Comparison of ENCODE assay signal across 15 cellular contexts in genomic region chr13:79830945-79831344, GRCh38.
DNase-seq lines count a peak whose midpoint lies in the region; ATAC-seq and TF ChIP-seq lines count a peak whose summit lies in the region.
"Had no signal": no experiment of that assay in that cellular context is flagged by ENCODE, and none has a peak within 500 bp of the region (broad histone marks: within the 10 kb centered on the region; RNA-seq: fewer than 3 reads in every experiment).

No MANE protein-coding gene starts in this region.

- H3K4me1 Mint-ChIP-seq in neural progenitor cell: peaks cover 25% of the 10 kb centered on the region
- H3K4me1 Mint-ChIP-seq: CD4-positive, alpha-beta memory T cell had no signal

- no peak overlapping the region for H3K4me3 Mint-ChIP-seq in neural progenitor cell
- H3K4me3 Mint-ChIP-seq: CD4-positive, alpha-beta memory T cell; GM23338; H9 had no signal

- H3K36me3 Mint-ChIP-seq in neural progenitor cell: peaks cover 6% of the 10 kb centered on the region
- H3K36me3 Mint-ChIP-seq: CD4-positive, alpha-beta memory T cell had no signal

- no peak for ATAC-seq in GM19395 (IDR thresholded peaks at IDR 0.05; ENCODE audit: unreplicated experiment)
- ATAC-seq: GM23338, HCT116 had no signal

- TF ChIP-seq CTCF in neural progenitor cell (IDR thresholded peaks at IDR 0.05) (no peak), GM13977 (IDR thresholded peaks at IDR 0.05; ENCODE audit: extremely low read depth, insufficient read depth, missing control alignments) (no peak)

- peak overlapping the region; percentile 64 for H3K27ac Mint-ChIP-seq in neural progenitor cell
- H3K27ac Mint-ChIP-seq: CD4-positive, alpha-beta memory T cell; GM23338; H9 had no signal

- H3K9me3 ChIP-seq in neural progenitor cell (ENCODE audit: low read depth): no peaks in the 10 kb centered on the region

- no peaks in the 10 kb centered on the region for H3K79me2 ChIP-seq in neural progenitor cell (ENCODE audit: low read depth)

- peaks cover 9% of the 10 kb centered on the region for H3K27me3 Mint-ChIP-seq in neural progenitor cell (ENCODE audit: insufficient read depth, low read depth)
- H3K27me3 Mint-ChIP-seq: CD4-positive, alpha-beta memory T cell had no signal

- H3K9me3 Mint-ChIP-seq in neural progenitor cell: peaks cover 20% of the 10 kb centered on the region
- H3K9me3 Mint-ChIP-seq: H9 had no signal

- no peaks in the 10 kb centered on the region for H4K20me1 ChIP-seq in neural progenitor cell (ENCODE audit: low read depth)

- in situ Hi-C loops in GM13977 (cut with MboI; ENCODE audit: low pct_unique_long_range_greater_than_20kb, low sequenced_read_pairs, unreplicated experiment): no loop called here

- H3K4me2 ChIP-seq in neural progenitor cell: no peak overlapping the region
- H3K4me2 ChIP-seq: GM23338 had no signal

- H3K4me1 ChIP-seq in neural progenitor cell: peaks cover 9% of the 10 kb centered on the region

- no peak overlapping the region for H3K27ac ChIP-seq in neural progenitor cell

- no peak overlapping the region for H2AFZ ChIP-seq in neural progenitor cell (replicated peaks)
- H2AFZ ChIP-seq: GM23338 had no signal

- H3K27me3 ChIP-seq in neural progenitor cell: no peaks in the 10 kb centered on the region

- H3K4me3 ChIP-seq in neural progenitor cell: no peak overlapping the region
- H3K4me3 ChIP-seq: GM23338 had no signal

- DNase-seq in amniotic epithelial cell (ENCODE audit: low read depth) (peak; percentile 16), left kidney (ENCODE audit: low read depth, low spot score) (peak; percentile 47), neural progenitor cell (ENCODE audit: low spot score) (no peak), GM13977 (ENCODE audit: low spot score) (no peak), RPMI8226 (no peak)
- DNase-seq: Calu3; CD4-positive, alpha-beta memory T cell; COR-L47; DMS53; DMS79 treated with DMSO at 0.1 percent for 48 hours; GF-D8; H9 had no signal

- H3K9ac ChIP-seq in neural progenitor cell: no peak overlapping the region

- H3K36me3 ChIP-seq in neural progenitor cell: no peaks in the 10 kb centered on the region

- no peaks in the 10 kb centered on the region for H3F3A ChIP-seq in neural progenitor cell (ENCODE audit: low read depth)

Comparison
In these comparisons a context has a peak if more than half of its experiments do, and no peak if none do; other contexts are left out.
1. DNase-seq: peak in amniotic epithelial cell (single experiment) and left kidney (single experiment); none in neural progenitor cell (single experiment), GM13977 (single experiment) and RPMI8226 (single experiment).